In the genomic region with DNA sequence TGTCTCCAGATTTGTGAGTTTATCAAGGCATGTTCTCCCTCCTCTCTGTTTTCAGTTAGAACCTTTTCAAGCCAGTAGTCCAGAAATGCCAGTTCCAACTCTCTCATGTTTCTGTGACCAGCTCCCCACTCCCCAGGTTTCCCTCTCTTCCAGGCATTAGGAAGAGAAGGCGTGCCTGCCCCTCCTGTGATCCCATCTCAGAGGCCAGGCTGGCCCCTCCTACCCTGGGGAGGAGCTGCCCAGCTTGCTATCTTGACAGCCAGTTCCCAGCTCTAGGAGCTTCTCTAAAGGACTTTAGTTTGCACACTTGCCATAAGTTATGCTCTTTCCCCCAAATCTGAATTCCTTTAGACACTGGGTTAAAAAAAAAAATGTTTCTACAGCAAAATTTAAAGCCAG, we compare ENCODE assay signal across 18 cellular contexts. TPM values are rescaled to one million over a fixed set of nuclear protein-coding genes. Genes with fewer than 3 reads are reported as not detected.
DNase-seq lines count a peak whose midpoint lies in the region; ATAC-seq and TF ChIP-seq lines count a peak whose summit lies in the region.
"Had no signal": no experiment of that assay in that cellular context is flagged by ENCODE, and none has a peak within 500 bp of the region (broad histone marks: within the 10 kb centered on the region; RNA-seq: fewer than 3 reads in every experiment).

No MANE protein-coding gene starts in this region.

- H3K4me1 Mint-ChIP-seq in Caco-2 (ENCODE audit: low read depth, unreplicated experiment): peaks cover 16% of the 10 kb centered on the region
- H3K4me1 Mint-ChIP-seq in HFFc6 (ENCODE audit: low read depth): peaks cover 30% of the 10 kb centered on the region
- peaks cover 18% of the 10 kb centered on the region for H3K4me1 Mint-ChIP-seq in endodermal cell

- H3K4me3 Mint-ChIP-seq in Caco-2 (ENCODE audit: unreplicated experiment) (no peak overlapping the region), HFFc6 (no peak overlapping the region), endodermal cell (no peak overlapping the region)

- POLR2A ChIA-PET in Caco-2 (lab: Charles Lee): no interaction called here

- H3K4me3 ChIP-seq in Caco-2 (ENCODE audit: low read depth, low read length) (no peak overlapping the region), endodermal cell (ENCODE audit: low read length) (no peak overlapping the region)
- H3K4me3 ChIP-seq: GM12878, SJCRH30, tibial nerve had no signal

- H3K27ac Mint-ChIP-seq in Caco-2 (ENCODE audit: unreplicated experiment) (peak overlapping the region; percentile 24), HFFc6 (peak overlapping the region; percentile 54), endodermal cell (no peak overlapping the region)

- H3K9me3 ChIP-seq in Caco-2 (no peaks in the 10 kb centered on the region), endodermal cell (ENCODE audit: control insufficient read depth, low read length) (no peaks in the 10 kb centered on the region)
- H3K9me3 ChIP-seq: SJCRH30, tibial nerve had no signal

- no peak overlapping the region for H3K27ac ChIP-seq in endodermal cell (ENCODE audit: low read depth, low read length)
- H3K27ac ChIP-seq: SJCRH30, tibial nerve had no signal

- 55% methylated on average over 1 of the region's 1 CpG; no CpG with 5 or more reads in 1 of the 2 experiments for WGBS in endodermal cell (ENCODE audit: insufficient coverage in 1 of 2, insufficient read length in 1 of 2), 2 experiments

- BruUV-seq in Caco-2 (replicated peaks; lab: Mats Ljungman, UMichigan): no TSS peak

- DNase-seq in Caco-2 (no peak), HFFc6 (no peak), endodermal cell (peak; percentile 70), mesenteric fat pad (ENCODE audit: low spot score) (peak; percentile 57), A172 (ENCODE audit: low spot score) (no peak)
- DNase-seq: activated gamma-delta T cell treated with Interleukin-2 at 50 U/mL for 16 hours; C1 segment of cervical spinal cord; EL; MM.1S; NCI-H2029 treated with DMSO at 0.1 percent for 48 hours; retina; SJCRH30; stimulated activated CD4-positive, alpha-beta T cell treated with anti-CD3 and anti-CD28 coated beads, Interleukin-2, amount 100 ng/mL, for 48 hours had no signal

- H3K36me3 Mint-ChIP-seq in Caco-2 (ENCODE audit: insufficient read depth, unreplicated experiment) (peaks cover 25% of the 10 kb centered on the region), HFFc6 (ENCODE audit: low read depth) (peaks cover 50% of the 10 kb centered on the region), endodermal cell (ENCODE audit: low read depth) (peaks cover 84% of the 10 kb centered on the region)

- CTCF ChIA-PET in Caco-2 (lab: Charles Lee): no interaction called here

- H3K27me3 ChIP-seq in Caco-2 (replicated peaks; ENCODE audit: control insufficient read depth, insufficient read depth, low read length) (no peaks in the 10 kb centered on the region), endodermal cell (ENCODE audit: control insufficient read depth, insufficient read depth, low read length, poor library complexity, severe bottlenecking) (no peaks in the 10 kb centered on the region)
- H3K27me3 ChIP-seq: SJCRH30, tibial nerve had no signal

- no peaks in the 10 kb centered on the region; the same call in 1 of the 2 replicates for H3K36me3 ChIP-seq in Caco-2 (ENCODE audit: control insufficient read depth, insufficient read depth, low read length)
- peaks cover 61% of the 10 kb centered on the region for H3K36me3 ChIP-seq in endodermal cell (ENCODE audit: control insufficient read depth, insufficient read depth, low read length)

- no peaks in the 10 kb centered on the region for H3K4me1 ChIP-seq in Caco-2
- no peaks in the 10 kb centered on the region for H3K4me1 ChIP-seq in endodermal cell (ENCODE audit: control insufficient read depth, insufficient read depth, low read length)
- H3K4me1 ChIP-seq: SJCRH30, tibial nerve had no signal

- H3K9me3 Mint-ChIP-seq in Caco-2 (ENCODE audit: unreplicated experiment) (no peaks in the 10 kb centered on the region), HFFc6 (no peaks in the 10 kb centered on the region), endodermal cell (no peaks in the 10 kb centered on the region)

- TF ChIP-seq CTCF in Caco-2 (IDR thresholded peaks at IDR 0.05; ENCODE audit: insufficient read depth in 1 of 2, low read depth in 1 of 2, low read length in 1 of 2, severe bottlenecking in 1 of 2, unreplicated experiment in 1 of 2) (no peak), HFFc6 (IDR thresholded peaks at IDR 0.05) (no peak), endodermal cell (conservative IDR thresholded peaks at IDR 0.05) (no peak)

- ATAC-seq in HG03432 (IDR thresholded peaks at IDR 0.05; ENCODE audit: unreplicated experiment) (no peak), GM19395 (IDR thresholded peaks at IDR 0.05; ENCODE audit: unreplicated experiment) (no peak), GM18511 (IDR thresholded peaks at IDR 0.05; ENCODE audit: unreplicated experiment) (no peak)
- ATAC-seq: GM12878 had no signal

- no peak overlapping the region for H3K9ac ChIP-seq in endodermal cell (ENCODE audit: extremely low read depth, low read length, poor library complexity, severe bottlenecking)

- intact Hi-C loops in Caco-2 (cut with micrococcal nuclease; ENCODE audit: unreplicated experiment): no loop called here

- H3K27me3 Mint-ChIP-seq in Caco-2 (ENCODE audit: insufficient read depth, unreplicated experiment) (no peaks in the 10 kb centered on the region), HFFc6 (ENCODE audit: insufficient read depth) (peaks cover 9% of the 10 kb centered on the region), endodermal cell (ENCODE audit: insufficient read depth) (no peaks in the 10 kb centered on the region)

RNA-seq across cellular contexts. Expression of gene HYI, which starts 8.9 kb away (rescaled TPM):
- total RNA-seq in Caco-2 (2022) (34.5 and 35.4 TPM in 2 replicates), endodermal cell (10 to 100 TPM; 34.4 to 34.8 TPM), mesenteric fat pad (36.9 TPM)
- total RNA-seq in HFFc6 (2021; fragmentation: NEBNext Ultra II Directional; extraction: Animal tissue kit (Norgen Biotek cat#: 25700)): 10 to 100 TPM; 45.6 to 71.1 (median 61.7) TPM
- polyA plus RNA-seq in endodermal cell (2013, experiment 1 of 2): 29.7 TPM
- 25.6 TPM for polyA plus RNA-seq in endodermal cell (2013, experiment 2 of 2)
- not detected in 2 replicates for total RNA-seq in A172 (2014; rRNA removed; shearing (Covaris generic))
- total RNA-seq: SJCRH30 had no signal

RNA-seq across cellular contexts. Expression of gene SZT2, which starts 55.1 kb away (rescaled TPM):
- 29.0 and 31.6 TPM in 2 replicates for total RNA-seq in Caco-2 (2022)
- 10 to 100 TPM; 17.2 to 21.8 (median 21.3) TPM for total RNA-seq in HFFc6 (2021; fragmentation: NEBNext Ultra II Directional; extraction: Animal tissue kit (Norgen Biotek cat#: 25700))
- 10 to 100 TPM; 55.6 to 59.7 TPM for total RNA-seq in endodermal cell
- polyA plus RNA-seq in endodermal cell (2013, experiment 1 of 2): 13.6 TPM
- 12.3 TPM for polyA plus RNA-seq in endodermal cell (2013, experiment 2 of 2)
- 65.3 TPM for total RNA-seq in mesenteric fat pad
- 6.6 and 9.7 TPM in 2 replicates for total RNA-seq in A172 (2014; rRNA removed; shearing (Covaris generic))

RNA-seq across cellular contexts. Expression of gene MED8, which starts 55.2 kb away (rescaled TPM):
- total RNA-seq in Caco-2 (2022): 33.3 and 35.8 TPM in 2 replicates
- 10 to 100 TPM; 56.0 to 64.0 (median 60.8) TPM for total RNA-seq in HFFc6 (2021; fragmentation: NEBNext Ultra II Directional; extraction: Animal tissue kit (Norgen Biotek cat#: 25700))
- total RNA-seq in endodermal cell: 10 to 100 TPM; 16.1 to 18.8 TPM
- 21.9 TPM for polyA plus RNA-seq in endodermal cell (2013, experiment 1 of 2)
- polyA plus RNA-seq in endodermal cell (2013, experiment 2 of 2): 20.6 TPM
- total RNA-seq in mesenteric fat pad: 55.2 TPM
- 76.1 and 80.9 TPM in 2 replicates for total RNA-seq in A172 (2014; rRNA removed; shearing (Covaris generic))

Comparison
In these comparisons a context has a peak if more than half of its experiments do, and no peak if none do; other contexts are left out.
1. DNase-seq: peak in endodermal cell (single experiment) and mesenteric fat pad (single experiment); none in Caco-2 (0 of 2), HFFc6 (single experiment) and A172 (single experiment).
2. RNA of gene HYI, which starts 8.9 kb away (total RNA-seq): 45.6 to 71.1 TPM in HFFc6, 36.9 TPM in mesenteric fat pad (single experiment), 34.4 to 34.8 TPM in endodermal cell and 34.5 to 35.4 TPM in Caco-2; not detected in A172; every median in the first group is over 10 times any median in the second.